1 cellular context compared by ENCODE assay signal in the genomic region with DNA sequence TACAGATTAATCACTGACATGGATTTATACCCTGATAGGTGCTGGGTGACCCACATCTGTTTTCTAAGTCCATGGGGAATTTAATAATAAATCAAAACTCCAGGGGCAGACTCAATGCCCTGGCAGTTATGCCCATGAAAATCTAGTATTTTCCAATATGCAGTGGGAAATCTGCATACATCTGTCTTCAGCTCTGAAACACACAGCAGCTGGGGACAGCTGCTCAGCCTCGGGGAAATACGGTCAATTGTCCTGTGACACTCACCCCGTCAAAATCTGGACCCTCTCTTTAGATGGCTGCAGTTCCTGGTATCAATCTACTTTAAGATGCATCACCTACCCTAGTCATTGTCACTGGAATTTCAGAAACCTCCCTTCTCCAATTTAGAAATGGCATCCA.
TF ChIP-seq lines count a peak whose summit lies in the region.

No MANE protein-coding gene starts in this region.

TF ChIP-seq in SK-N-SH treated with all-trans-retinoic acid at 6 μM for 48 hours, 23 proteins besides CTCF, POLR2A, EP300 and RAD21 (continued from another document):
- TF ChIP-seq, protein P1, sequence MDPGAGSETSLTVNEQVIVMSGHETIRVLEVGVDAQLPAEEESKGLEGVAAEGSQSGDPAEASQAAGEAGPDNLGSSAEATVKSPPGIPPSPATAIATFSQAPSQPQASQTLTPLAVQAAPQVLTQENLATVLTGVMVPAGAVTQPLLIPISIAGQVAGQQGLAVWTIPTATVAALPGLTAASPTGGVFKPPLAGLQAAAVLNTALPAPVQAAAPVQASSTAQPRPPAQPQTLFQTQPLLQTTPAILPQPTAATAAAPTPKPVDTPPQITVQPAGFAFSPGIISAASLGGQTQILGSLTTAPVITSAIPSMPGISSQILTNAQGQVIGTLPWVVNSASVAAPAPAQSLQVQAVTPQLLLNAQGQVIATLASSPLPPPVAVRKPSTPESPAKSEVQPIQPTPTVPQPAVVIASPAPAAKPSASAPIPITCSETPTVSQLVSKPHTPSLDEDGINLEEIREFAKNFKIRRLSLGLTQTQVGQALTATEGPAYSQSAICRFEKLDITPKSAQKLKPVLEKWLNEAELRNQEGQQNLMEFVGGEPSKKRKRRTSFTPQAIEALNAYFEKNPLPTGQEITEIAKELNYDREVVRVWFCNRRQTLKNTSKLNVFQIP (CRISPR knock-in tag; IDR thresholded peaks at IDR 0.05; ENCODE audit: borderline replicate concordance, low read depth) = no peak
- TF ChIP-seq SNAI2 (CRISPR knock-in tag; IDR thresholded peaks at IDR 0.05) (no peak), OSR1 (CRISPR knock-in tag; IDR thresholded peaks at IDR 0.05) (no peak)
- TF ChIP-seq, protein P2, sequence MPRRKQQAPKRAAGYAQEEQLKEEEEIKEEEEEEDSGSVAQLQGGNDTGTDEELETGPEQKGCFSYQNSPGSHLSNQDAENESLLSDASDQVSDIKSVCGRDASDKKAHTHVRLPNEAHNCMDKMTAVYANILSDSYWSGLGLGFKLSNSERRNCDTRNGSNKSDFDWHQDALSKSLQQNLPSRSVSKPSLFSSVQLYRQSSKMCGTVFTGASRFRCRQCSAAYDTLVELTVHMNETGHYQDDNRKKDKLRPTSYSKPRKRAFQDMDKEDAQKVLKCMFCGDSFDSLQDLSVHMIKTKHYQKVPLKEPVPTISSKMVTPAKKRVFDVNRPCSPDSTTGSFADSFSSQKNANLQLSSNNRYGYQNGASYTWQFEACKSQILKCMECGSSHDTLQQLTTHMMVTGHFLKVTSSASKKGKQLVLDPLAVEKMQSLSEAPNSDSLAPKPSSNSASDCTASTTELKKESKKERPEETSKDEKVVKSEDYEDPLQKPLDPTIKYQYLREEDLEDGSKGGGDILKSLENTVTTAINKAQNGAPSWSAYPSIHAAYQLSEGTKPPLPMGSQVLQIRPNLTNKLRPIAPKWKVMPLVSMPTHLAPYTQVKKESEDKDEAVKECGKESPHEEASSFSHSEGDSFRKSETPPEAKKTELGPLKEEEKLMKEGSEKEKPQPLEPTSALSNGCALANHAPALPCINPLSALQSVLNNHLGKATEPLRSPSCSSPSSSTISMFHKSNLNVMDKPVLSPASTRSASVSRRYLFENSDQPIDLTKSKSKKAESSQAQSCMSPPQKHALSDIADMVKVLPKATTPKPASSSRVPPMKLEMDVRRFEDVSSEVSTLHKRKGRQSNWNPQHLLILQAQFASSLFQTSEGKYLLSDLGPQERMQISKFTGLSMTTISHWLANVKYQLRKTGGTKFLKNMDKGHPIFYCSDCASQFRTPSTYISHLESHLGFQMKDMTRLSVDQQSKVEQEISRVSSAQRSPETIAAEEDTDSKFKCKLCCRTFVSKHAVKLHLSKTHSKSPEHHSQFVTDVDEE (CRISPR knock-in tag; IDR thresholded peaks at IDR 0.05) = no peak
